In the genomic region with DNA sequence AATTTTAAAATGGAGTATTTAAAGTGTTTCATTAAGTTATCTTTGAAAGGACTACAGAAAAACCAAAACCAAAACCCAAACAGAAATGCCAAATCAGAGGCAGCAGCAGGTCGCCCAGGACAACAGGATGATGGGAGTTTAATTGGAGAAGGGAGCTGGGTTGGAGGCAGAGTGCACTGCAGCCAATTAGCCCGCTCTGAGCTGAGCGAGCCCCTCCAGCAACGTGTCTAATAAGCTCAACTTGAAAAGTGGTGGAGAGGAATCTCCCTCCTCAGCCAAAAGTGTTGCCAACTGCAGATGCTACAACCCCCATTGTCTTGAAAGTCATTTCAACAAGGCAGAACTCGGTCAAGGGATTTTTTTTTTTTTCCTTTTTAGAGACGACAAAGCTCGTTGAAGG, we compare ENCODE assay signal across 16 cellular contexts.
"Had no signal": no experiment of that assay in that cellular context is flagged by ENCODE, and none has a peak within 500 bp of the region (broad histone marks: within the 10 kb centered on the region; RNA-seq: fewer than 3 reads in every experiment).

No MANE protein-coding gene starts in this region.

- H3K36me3 ChIP-seq: heart right ventricle, spleen, upper lobe of left lung had no signal

- H3K9me3 ChIP-seq: heart right ventricle, spleen, upper lobe of left lung had no signal

- H3K4me1 ChIP-seq: spleen, upper lobe of left lung had no signal

- H3K9me3 Mint-ChIP-seq: activated CD4-positive, alpha-beta memory T cell treated with anti-CD3 and anti-CD28 coated beads for 36 hours; activated naive CD4-positive, alpha-beta T cell treated with anti-CD3 and anti-CD28 coated beads for 36 hours; memory B cell had no signal

- H3K4me1 Mint-ChIP-seq: memory B cell, T-helper 17 cell had no signal

- H3K27me3 Mint-ChIP-seq: activated CD4-positive, alpha-beta memory T cell treated with anti-CD3 and anti-CD28 coated beads for 36 hours had no signal

- H3K36me3 Mint-ChIP-seq: activated CD4-positive, alpha-beta memory T cell treated with anti-CD3 and anti-CD28 coated beads for 36 hours; memory B cell had no signal

- H3K27ac ChIP-seq: coronary artery, heart right ventricle, spleen, upper lobe of left lung had no signal

- H3K4me3 ChIP-seq: coronary artery, heart right ventricle, spleen, upper lobe of left lung had no signal

- H3K27ac Mint-ChIP-seq: activated CD4-positive, alpha-beta memory T cell treated with anti-CD3 and anti-CD28 coated beads for 36 hours; activated naive CD4-positive, alpha-beta T cell treated with anti-CD3 and anti-CD28 coated beads for 36 hours; memory B cell; T-helper 17 cell had no signal

- ATAC-seq: heart right ventricle, left cardiac atrium, T-helper 17 cell had no signal

- DNase-seq: activated CD4-positive, alpha-beta memory T cell treated with anti-CD3 and anti-CD28 coated beads for 36 hours; activated CD4-positive, alpha-beta T cell treated with anti-CD3 and anti-CD28 coated beads for 48 hours; activated effector memory CD4-positive, alpha-beta T cell treated with Interleukin-2 at 50 U/mL for 16 hours; activated naive CD4-positive, alpha-beta T cell treated with anti-CD3 and anti-CD28 coated beads for 36 hours; activated T-cell treated with anti-CD3 and anti-CD28 coated beads, Interleukin-2, amount 50 U/mL, for 48 hours; cerebellar nuclear complex; heart right ventricle; islet precursor cell; left cardiac atrium; spleen; stimulated activated CD4-positive, alpha-beta T cell treated with anti-CD3 and anti-CD28 coated beads, Interleukin-4, amount 100 ng/mL, for 1 hour; stimulated activated naive CD4-positive, alpha-beta T cell treated with Interleukin-2 at 50 U/mL for 16 hours; T-helper 17 cell; upper lobe of left lung had no signal

- H3K4me3 Mint-ChIP-seq: activated CD4-positive, alpha-beta memory T cell treated with anti-CD3 and anti-CD28 coated beads for 36 hours; activated naive CD4-positive, alpha-beta T cell treated with anti-CD3 and anti-CD28 coated beads for 36 hours; memory B cell; T-helper 17 cell had no signal

- H3K27me3 ChIP-seq: heart right ventricle, spleen, upper lobe of left lung had no signal
